ENCODE assay signal across 17 cellular contexts in genomic region chr2:25330937-25331336, GRCh38. TPM values are rescaled to one million over a fixed set of nuclear protein-coding genes. Genes with fewer than 3 reads are reported as not detected.
A peak's percentile ranks its signal among the peaks of the same experiment; 100 is the strongest.
DNase-seq lines count a peak whose midpoint lies in the region; ATAC-seq and TF ChIP-seq lines count a peak whose summit lies in the region.
"Had no signal": no experiment of that assay in that cellular context is flagged by ENCODE, and none has a peak within 500 bp of the region (broad histone marks: within the 10 kb centered on the region; RNA-seq: fewer than 3 reads in every experiment).

No MANE protein-coding gene starts in this region.

- H3K36me3 ChIP-seq in OCI-LY7 (ENCODE audit: insufficient read depth, low read length) (no peaks in the 10 kb centered on the region; the same call in 1 of the 2 replicates), gastrocnemius medialis (no peaks in the 10 kb centered on the region)

- H3K27ac ChIP-seq in caudate nucleus (ENCODE audit: low read depth, low read length) (peak overlapping the region; percentile 36), OCI-LY7 (ENCODE audit: low read depth, low read length, poor library complexity, severe bottlenecking) (no peak overlapping the region), gastrocnemius medialis (no peak overlapping the region)
- H3K27ac ChIP-seq: KMS-11 had no signal

- in situ Hi-C loops in gastrocnemius medialis (cut with MboI; ENCODE audit: low sequenced_read_pairs in 4 of 4): no loop called here

- H2AFZ ChIP-seq in OCI-LY7 (ENCODE audit: low read length): no peak overlapping the region

- TF ChIP-seq CTCF in nephron (IDR thresholded peaks at IDR 0.05; ENCODE audit: unreplicated experiment in 3 of 3): no peak
- TF ChIP-seq CTCF in OCI-LY7 (conservative IDR thresholded peaks at IDR 0.05; ENCODE audit: low read length): no peak
- no peak for TF ChIP-seq CTCF in gastrocnemius medialis (IDR thresholded peaks at IDR 0.05 in 4 of 5, conservative IDR thresholded peaks at IDR 0.05 in 1 of 5)

- POLR2A ChIA-PET in T-cell (lab: Charles Lee): no interaction called here
- POLR2A ChIA-PET in OCI-LY7 (lab: Charles Lee): no interaction called here

- H3K9me3 ChIP-seq in OCI-LY7 (ENCODE audit: low read length): peaks cover 8% of the 10 kb centered on the region; the same call in 1 of the 2 replicates
- H3K9me3 ChIP-seq in gastrocnemius medialis: no peaks in the 10 kb centered on the region

- no peaks in the 10 kb centered on the region for H3K9me2 ChIP-seq in OCI-LY7 (ENCODE audit: insufficient read depth, low read length)

- ATAC-seq in T-cell (replicated peaks in 1 of 4) (no peak), gastrocnemius medialis (no peak)
- ATAC-seq: Panc1 had no signal

- no peaks in the 10 kb centered on the region for H3K79me2 ChIP-seq in OCI-LY7 (ENCODE audit: insufficient read depth, low read depth, low read length)

- peaks cover 64% of the 10 kb centered on the region for H3K4me1 Mint-ChIP-seq in activated T-cell treated with anti-CD3 and anti-CD28 coated beads, Interleukin-2, amount 50 U/mL, for 24 hours (ENCODE audit: low read depth)
- peaks cover 61 to 66% (median 63%) of the 10 kb centered on the region in 3 donors for H3K4me1 Mint-ChIP-seq in T-cell
- H3K4me1 Mint-ChIP-seq in nephron: peaks cover 55% of the 10 kb centered on the region

- no peaks in the 10 kb centered on the region; the same call in 1 of the 2 replicates for H4K20me1 ChIP-seq in OCI-LY7 (ENCODE audit: insufficient read depth, low read length)

- no peaks in the 10 kb centered on the region for H3K27me3 Mint-ChIP-seq in activated T-cell treated with anti-CD3 and anti-CD28 coated beads, Interleukin-2, amount 50 U/mL, for 24 hours
- no peaks in the 10 kb centered on the region for H3K27me3 Mint-ChIP-seq in T-cell
- no peaks in the 10 kb centered on the region for H3K27me3 Mint-ChIP-seq in nephron (ENCODE audit: low read depth)
- H3K27me3 Mint-ChIP-seq: CD8-positive, alpha-beta memory T cell had no signal

- H3K36me3 Mint-ChIP-seq in activated T-cell treated with anti-CD3 and anti-CD28 coated beads, Interleukin-2, amount 50 U/mL, for 24 hours (ENCODE audit: low read depth): peaks cover 51% of the 10 kb centered on the region
- H3K36me3 Mint-ChIP-seq in T-cell: peaks cover 25% of the 10 kb centered on the region
- peaks cover 25% of the 10 kb centered on the region for H3K36me3 Mint-ChIP-seq in nephron (ENCODE audit: low read depth)

- H3K9me3 Mint-ChIP-seq in activated T-cell treated with anti-CD3 and anti-CD28 coated beads, Interleukin-2, amount 50 U/mL, for 24 hours: peaks cover 15% of the 10 kb centered on the region
- H3K9me3 Mint-ChIP-seq in T-cell (peaks cover 0 to 14% (median 4%) of the 10 kb centered on the region in 3 donors), nephron (peaks cover 12% of the 10 kb centered on the region)

- CTCF ChIA-PET in T-cell (lab: Charles Lee) (no interaction called here), OCI-LY7 (lab: Charles Lee; ENCODE audit: unreplicated experiment) (interaction anchor here (0.5 kb wide), 1 partner anchor 245 kb away, joined by 4 read pairs; no protein-coding TSS in a partner anchor)

- DNase-seq in activated T-cell treated with anti-CD3 and anti-CD28 coated beads, Interleukin-2, amount 50 U/mL, for 24 hours: no peak
- DNase-seq in activated T-cell treated with anti-CD3 and anti-CD28 coated beads, Interleukin-2, amount 50 U/mL, for 1 hour: no peak
- no peak for DNase-seq in T-cell
- no peak for DNase-seq in caudate nucleus (lab: John Stamatoyannopoulos, UW)
- no peak for DNase-seq in OCI-LY7 (ENCODE audit: low spot score)
- no peak for DNase-seq in H4 (ENCODE audit: low spot score)
- no peak for DNase-seq in gastrocnemius medialis
- DNase-seq: CD8-positive, alpha-beta memory T cell; DND-41; GDM1; NCI-H146; NCI-H2081 treated with DMSO at 0.1 percent for 48 hours; NCI-H524 had no signal

- TF ChIP-seq POLR2A in gastrocnemius medialis (IDR thresholded peaks at IDR 0.05): no peak

- intact Hi-C loops in OCI-LY7 (cut with micrococcal nuclease; ENCODE audit: unreplicated experiment) (no loop called here), gastrocnemius medialis (cut with DNase I; ENCODE audit: low total_unique reads) (no loop called here)

- BruUV-seq in OCI-LY7 (replicated peaks; lab: Mats Ljungman, UMichigan): no TSS peak

- no peaks in the 10 kb centered on the region for H3K27me3 ChIP-seq in gastrocnemius medialis

- no peak overlapping the region for H3K4me3 Mint-ChIP-seq in activated T-cell treated with anti-CD3 and anti-CD28 coated beads, Interleukin-2, amount 50 U/mL, for 24 hours
- H3K4me3 Mint-ChIP-seq in T-cell (no peak overlapping the region), nephron (no peak overlapping the region)
- H3K4me3 Mint-ChIP-seq: CD8-positive, alpha-beta memory T cell had no signal

- H3K27ac Mint-ChIP-seq in activated T-cell treated with anti-CD3 and anti-CD28 coated beads, Interleukin-2, amount 50 U/mL, for 24 hours: peak overlapping the region; percentile 89
- peak overlapping the region; percentile 49 to 70 for H3K27ac Mint-ChIP-seq in T-cell
- peak overlapping the region in 2 of 3 experiments; percentile 11 for H3K27ac Mint-ChIP-seq in nephron

- no peak overlapping the region for H3K4me2 ChIP-seq in OCI-LY7 (ENCODE audit: low read length)
- H3K4me2 ChIP-seq: KMS-11 had no signal

- H3K4me3 ChIP-seq in OCI-LY7 (ENCODE audit: low read depth, low read length, poor library complexity, severe bottlenecking): no peak overlapping the region
- H3K4me3 ChIP-seq in gastrocnemius medialis: no peak overlapping the region
- H3K4me3 ChIP-seq: GM12878 had no signal

- H3K4me1 ChIP-seq in OCI-LY7 (ENCODE audit: insufficient read depth, low read length, poor library complexity, severe bottlenecking) (peaks cover 12% of the 10 kb centered on the region), gastrocnemius medialis (peaks cover 73 to 83% of the 10 kb centered on the region in 2 donors)

RNA-seq across cellular contexts. Expression of gene DNMT3A, which starts 10.8 kb away (rescaled TPM):
- total RNA-seq in T-cell: 100 to 1,000 TPM in 1 of 5 donors, 10 to 100 TPM in 4; 78.7 to 125 (median 93.2) TPM
- total RNA-seq in OCI-LY7 (2014; rRNA removed; shearing (Covaris generic)): 2.6 and 2.8 TPM in 2 replicates
- total RNA-seq in OCI-LY7 (2022): 7.2 and 7.3 TPM in 2 replicates
- 1.5 and 2.4 TPM in 2 replicates for total RNA-seq in H4 (2014; rRNA removed; shearing (Covaris generic))
- 10 to 100 TPM in 1 of 4 donors, 1 to 10 TPM in 3; 5.9 to 14.1 (median 8.0) TPM for total RNA-seq in gastrocnemius medialis

Comparison
In these comparisons a context has a peak if more than half of its experiments do, and no peak if none do; other contexts are left out.
1. H3K27ac Mint-ChIP-seq: peak in every context shown above with its lines; median percentile 89 in activated T-cell treated with anti-CD3 and anti-CD28 coated beads, Interleukin-2, amount 50 U/mL, for 24 hours; 60 in T-cell; 11 in nephron.
2. RNA of gene DNMT3A, which starts 10.8 kb away (total RNA-seq): 78.7 to 125 TPM in T-cell; 5.9 to 14.1 TPM in gastrocnemius medialis, 2.6 to 7.3 TPM in OCI-LY7 and 1.5 to 2.4 TPM in H4; every median in the first group is over 4 times any median in the second.